In genomic region chr11:74936087-74936486, GRCh38 we compare ENCODE assay signal across 22 cellular contexts.
"Had no signal": no experiment of that assay in that cellular context is flagged by ENCODE, and none has a peak within 500 bp of the region (broad histone marks: within the 10 kb centered on the region; RNA-seq: fewer than 3 reads in every experiment).

No MANE protein-coding gene starts in this region.

- DNase-seq: activated B cell treated with CpG ODN at 0.5 μM for 24 hours; activated CD4-positive, alpha-beta T cell treated with anti-CD3 and anti-CD28 coated beads for 36 hours; activated CD4-positive, alpha-beta T cell treated with anti-CD3 and anti-CD28 coated beads, Interleukin-2, amount 50 U/mL, for 4 hours; activated effector memory CD4-positive, alpha-beta T cell treated with anti-CD3 and anti-CD28 coated beads, Interleukin-2, amount 50 U/mL, for 16 hours; activated naive CD4-positive, alpha-beta T cell treated with anti-CD3 and anti-CD28 coated beads, Interleukin-2, amount 10 ng/mL, durations not matched to agents 7 days and 5 days; activated T-cell treated with anti-CD3 and anti-CD28 coated beads, Interleukin-2, amount 50 U/mL, for 48 hours; colonic mucosa; dorsolateral prefrontal cortex; esophagus squamous epithelium; gastrocnemius medialis; heart left ventricle; nucleus accumbens; small intestine; stimulated activated CD4-positive, alpha-beta T cell treated with anti-CD3 and anti-CD28 coated beads, Interleukin-2, amount 100 ng/mL, for 24 hours; stimulated activated naive CD8-positive, alpha-beta T cell treated with anti-CD3 and anti-CD28 coated beads, Interleukin-15, amount 100 ng/mL, for 72 hours; tibial artery had no signal

- ATAC-seq: activated CD4-positive, alpha-beta T cell treated with anti-CD3 and anti-CD28 coated beads for 36 hours; gastrocnemius medialis; heart left ventricle; sciatic nerve; stimulated activated effector memory CD8-positive, alpha-beta T cell treated with anti-CD3 and anti-CD28 coated beads, Interleukin-12 subunit alpha, Interleukin-12 subunit beta, amount 100 ng/mL, for 72 hours; stimulated activated naive CD8-positive, alpha-beta T cell treated with anti-CD3 and anti-CD28 coated beads, Interleukin-15, amount 100 ng/mL, for 72 hours had no signal

- H3K27me3 Mint-ChIP-seq: activated B cell treated with CpG ODN at 0.5 μM for 24 hours; activated CD4-positive, alpha-beta T cell treated with anti-CD3 and anti-CD28 coated beads for 36 hours; activated naive CD4-positive, alpha-beta T cell treated with anti-CD3 and anti-CD28 coated beads, Interleukin-2, amount 10 ng/mL, durations not matched to agents 7 days and 5 days; memory B cell; stimulated activated naive CD8-positive, alpha-beta T cell treated with anti-CD3 and anti-CD28 coated beads, Interleukin-15, amount 100 ng/mL, for 72 hours had no signal

- H3K27me3 ChIP-seq: colonic mucosa, dorsolateral prefrontal cortex, gastrocnemius medialis, heart left ventricle, tibial artery had no signal

- H3K9me3 ChIP-seq: colonic mucosa, esophagus squamous epithelium, gastrocnemius medialis, heart left ventricle, tibial artery had no signal

- FAIRE-seq: bronchial epithelial cell, islet of Langerhans, small intestine had no signal

- H3K4me3 Mint-ChIP-seq: activated B cell treated with CpG ODN at 0.5 μM for 24 hours; activated CD4-positive, alpha-beta T cell treated with anti-CD3 and anti-CD28 coated beads for 36 hours; activated naive CD4-positive, alpha-beta T cell treated with anti-CD3 and anti-CD28 coated beads, Interleukin-2, amount 10 ng/mL, durations not matched to agents 7 days and 5 days; memory B cell; nephron; stimulated activated effector memory CD8-positive, alpha-beta T cell treated with anti-CD3 and anti-CD28 coated beads, Interleukin-12 subunit alpha, Interleukin-12 subunit beta, amount 100 ng/mL, for 72 hours; stimulated activated naive CD8-positive, alpha-beta T cell treated with anti-CD3 and anti-CD28 coated beads, Interleukin-15, amount 100 ng/mL, for 72 hours had no signal

- H3K4me1 ChIP-seq: colonic mucosa, esophagus squamous epithelium, gastrocnemius medialis, tibial artery had no signal

- H3K9me3 Mint-ChIP-seq: activated B cell treated with CpG ODN at 0.5 μM for 24 hours; activated naive CD4-positive, alpha-beta T cell treated with anti-CD3 and anti-CD28 coated beads, Interleukin-2, amount 10 ng/mL, durations not matched to agents 7 days and 5 days; memory B cell; nephron; stimulated activated effector memory CD8-positive, alpha-beta T cell treated with anti-CD3 and anti-CD28 coated beads, Interleukin-12 subunit alpha, Interleukin-12 subunit beta, amount 100 ng/mL, for 72 hours; stimulated activated naive CD8-positive, alpha-beta T cell treated with anti-CD3 and anti-CD28 coated beads, Interleukin-15, amount 100 ng/mL, for 72 hours had no signal

- H3K4me3 ChIP-seq: colonic mucosa, dorsolateral prefrontal cortex, esophagus squamous epithelium, gastrocnemius medialis, heart left ventricle, tibial artery had no signal

- H3K36me3 ChIP-seq: colonic mucosa had no signal

- H3K4me1 Mint-ChIP-seq: activated B cell treated with CpG ODN at 0.5 μM for 24 hours, nephron had no signal

- H3K27ac Mint-ChIP-seq: activated B cell treated with CpG ODN at 0.5 μM for 24 hours; activated CD4-positive, alpha-beta T cell treated with anti-CD3 and anti-CD28 coated beads for 36 hours; activated naive CD4-positive, alpha-beta T cell treated with anti-CD3 and anti-CD28 coated beads, Interleukin-2, amount 10 ng/mL, durations not matched to agents 7 days and 5 days; nephron; stimulated activated effector memory CD8-positive, alpha-beta T cell treated with anti-CD3 and anti-CD28 coated beads, Interleukin-12 subunit alpha, Interleukin-12 subunit beta, amount 100 ng/mL, for 72 hours had no signal

- H3K27ac ChIP-seq: colonic mucosa, dorsolateral prefrontal cortex, esophagus squamous epithelium, gastrocnemius medialis, heart left ventricle, tibial artery had no signal
